Comparison of ENCODE assay signal across 8 cellular contexts in the genomic region with DNA sequence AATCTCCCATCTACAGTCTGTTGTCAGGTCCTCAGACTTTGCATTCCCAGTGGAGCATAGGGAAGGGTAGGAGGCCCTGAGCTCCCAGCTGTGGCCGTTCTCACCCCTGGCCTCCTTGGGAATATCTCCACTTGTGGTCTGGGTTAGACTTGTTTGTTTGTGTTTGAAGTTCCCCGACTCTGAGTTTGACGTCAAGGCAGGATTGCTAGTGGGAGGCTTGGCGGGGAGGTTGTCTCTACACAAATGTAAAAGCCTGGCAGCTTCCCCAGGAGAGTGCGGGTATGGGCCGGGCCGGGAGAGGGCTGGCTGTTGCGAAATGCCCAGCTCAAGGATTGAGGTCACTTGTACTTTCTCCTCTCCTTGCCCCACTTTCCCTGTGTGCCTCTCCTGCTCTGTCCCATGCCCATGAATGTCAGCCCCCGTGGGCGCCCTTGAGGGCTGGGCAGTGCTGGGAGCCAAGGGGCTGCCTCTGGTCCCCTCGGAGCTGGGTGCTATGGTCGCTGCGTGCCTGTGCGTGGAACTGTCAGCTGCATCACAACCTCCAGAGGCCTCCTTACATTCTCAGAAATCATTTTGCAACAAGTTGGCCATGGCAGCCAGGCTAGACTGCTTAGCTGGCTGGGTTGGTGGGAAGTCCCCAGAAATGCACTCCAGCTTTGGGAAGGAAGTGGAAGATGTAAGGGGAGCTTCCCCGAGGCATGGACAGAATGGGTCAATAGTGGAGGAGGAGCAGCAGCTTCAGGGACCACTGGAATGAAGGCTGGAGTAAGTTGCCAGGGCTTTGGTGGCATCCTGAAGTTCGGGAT.
DNase-seq lines count a peak whose midpoint lies in the region; ATAC-seq and TF ChIP-seq lines count a peak whose summit lies in the region.

No MANE protein-coding gene starts in this region.

- H3K9me3 Mint-ChIP-seq in activated naive CD8-positive, alpha-beta T cell treated with anti-CD3 and anti-CD28 coated beads for 36 hours = peaks cover 2% of the 10 kb centered on the region
- H3K9me3 Mint-ChIP-seq in activated naive CD8-positive, alpha-beta T cell treated with anti-CD3 and anti-CD28 coated beads, Interleukin-2, amount 50 U/mL, for 24 hours = peaks cover 3% of the 10 kb centered on the region
- H3K9me3 Mint-ChIP-seq in mesothelial cell of epicardium = no peaks in the 10 kb centered on the region

- TF ChIP-seq POLR2A in vagina (IDR thresholded peaks at IDR 0.05) = no peak

- DNase-seq in activated naive CD8-positive, alpha-beta T cell treated with anti-CD3 and anti-CD28 coated beads for 36 hours = no peak
- DNase-seq in activated naive CD8-positive, alpha-beta T cell treated with anti-CD3 and anti-CD28 coated beads, Interleukin-2, amount 50 U/mL, for 24 hours = no peak
- peak; percentile 91 for DNase-seq in dedifferentiated amniotic fluid mesenchymal stem cell (ENCODE audit: extremely low spot score)
- no peak for DNase-seq in mesothelial cell of epicardium (ENCODE audit: low spot score in 2 of 2, unreplicated experiment in 2 of 2)
- peak in 1 of 2 donors; percentile 96 for DNase-seq in vagina (ENCODE audit: extremely low spot score in 2 of 2)
- no peak for DNase-seq in UCSD-AML1 (lab: John Stamatoyannopoulos, UW; ENCODE audit: unreplicated experiment)

- no peaks in the 10 kb centered on the region for H3K9me3 ChIP-seq in vagina

- peak overlapping the region; percentile 6 for H3K27ac Mint-ChIP-seq in activated naive CD8-positive, alpha-beta T cell treated with anti-CD3 and anti-CD28 coated beads for 36 hours
- no peak overlapping the region for H3K27ac Mint-ChIP-seq in activated naive CD8-positive, alpha-beta T cell treated with anti-CD3 and anti-CD28 coated beads, Interleukin-2, amount 50 U/mL, for 24 hours
- H3K27ac Mint-ChIP-seq in mesothelial cell of epicardium = peak overlapping the region; percentile 19

- no peaks in the 10 kb centered on the region for H3K27me3 ChIP-seq in vagina

- H3K4me1 ChIP-seq in vagina = peaks cover 59% of the 10 kb centered on the region

- H3K4me1 Mint-ChIP-seq in activated naive CD8-positive, alpha-beta T cell treated with anti-CD3 and anti-CD28 coated beads for 36 hours = peaks cover 63% of the 10 kb centered on the region
- peaks cover 77% of the 10 kb centered on the region for H3K4me1 Mint-ChIP-seq in activated naive CD8-positive, alpha-beta T cell treated with anti-CD3 and anti-CD28 coated beads, Interleukin-2, amount 50 U/mL, for 24 hours
- H3K4me1 Mint-ChIP-seq in mesothelial cell of epicardium = peaks cover 22% of the 10 kb centered on the region

- H3K36me3 Mint-ChIP-seq in activated naive CD8-positive, alpha-beta T cell treated with anti-CD3 and anti-CD28 coated beads for 36 hours = peaks cover 17% of the 10 kb centered on the region
- H3K36me3 Mint-ChIP-seq in activated naive CD8-positive, alpha-beta T cell treated with anti-CD3 and anti-CD28 coated beads, Interleukin-2, amount 50 U/mL, for 24 hours (ENCODE audit: low read depth) = peaks cover 9% of the 10 kb centered on the region
- H3K36me3 Mint-ChIP-seq in mesothelial cell of epicardium = no peaks in the 10 kb centered on the region

- intact Hi-C loops in vagina (cut with DNase I) = no loop called here

- TF ChIP-seq CTCF in mesothelial cell of epicardium (IDR thresholded peaks at IDR 0.05; ENCODE audit: unreplicated experiment) = no peak
- TF ChIP-seq CTCF in vagina (IDR thresholded peaks at IDR 0.05) = no peak

- peak overlapping the region; percentile 73 for H3K27ac ChIP-seq in vagina

- peaks cover 4% of the 10 kb centered on the region for H3K27me3 Mint-ChIP-seq in activated naive CD8-positive, alpha-beta T cell treated with anti-CD3 and anti-CD28 coated beads for 36 hours
- peaks cover 3% of the 10 kb centered on the region for H3K27me3 Mint-ChIP-seq in activated naive CD8-positive, alpha-beta T cell treated with anti-CD3 and anti-CD28 coated beads, Interleukin-2, amount 50 U/mL, for 24 hours
- H3K27me3 Mint-ChIP-seq in mesothelial cell of epicardium (ENCODE audit: low read depth) = no peaks in the 10 kb centered on the region

- no peak overlapping the region for H3K4me3 Mint-ChIP-seq in activated naive CD8-positive, alpha-beta T cell treated with anti-CD3 and anti-CD28 coated beads for 36 hours
- H3K4me3 Mint-ChIP-seq in activated naive CD8-positive, alpha-beta T cell treated with anti-CD3 and anti-CD28 coated beads, Interleukin-2, amount 50 U/mL, for 24 hours = no peak overlapping the region
- H3K4me3 Mint-ChIP-seq in mesothelial cell of epicardium = no peak overlapping the region

- H3K4me3 ChIP-seq in vagina = no peak overlapping the region

- no peaks in the 10 kb centered on the region for H3K36me3 ChIP-seq in vagina

- ATAC-seq in activated naive CD8-positive, alpha-beta T cell treated with anti-CD3 and anti-CD28 coated beads, Interleukin-2, amount 50 U/mL, for 24 hours = no peak
- ATAC-seq in GM18519 (IDR thresholded peaks at IDR 0.05; ENCODE audit: low FRiP score, unreplicated experiment) (no peak), GM18868 (IDR thresholded peaks at IDR 0.05; ENCODE audit: unreplicated experiment) (no peak)
